In genomic region chr11:12108875-12109453, GRCh38 we compare ENCODE assay signal across 17 cellular contexts. TPM values are rescaled to one million over a fixed set of nuclear protein-coding genes. Genes with fewer than 3 reads are reported as not detected.
A peak's percentile ranks its signal among the peaks of the same experiment; 100 is the strongest.
DNase-seq lines count a peak whose midpoint lies in the region; ATAC-seq and TF ChIP-seq lines count a peak whose summit lies in the region.
"Had no signal": no experiment of that assay in that cellular context is flagged by ENCODE, and none has a peak within 500 bp of the region (broad histone marks: within the 10 kb centered on the region; RNA-seq: fewer than 3 reads in every experiment).

No MANE protein-coding gene starts in this region.

- no peaks in the 10 kb centered on the region for H4K20me1 ChIP-seq in mammary epithelial cell (ENCODE audit: insufficient read depth, low read length)

- DNase-seq in mammary epithelial cell = peak; percentile 26
- no peak for DNase-seq in MCF 10A (ENCODE audit: unreplicated experiment)
- DNase-seq in T-helper 17 cell = no peak
- DNase-seq in immature natural killer cell = no peak
- DNase-seq in type B pancreatic cell (ENCODE audit: extremely low spot score, unreplicated experiment) = no peak
- no peak for DNase-seq in NOMO-1 treated with dmso at 0.1 percent for 144 hours (lab: John Stamatoyannopoulos, UW; ENCODE audit: unreplicated experiment)
- no peak for DNase-seq in DMS 273 treated with DMSO at 0.1 percent for 48 hours (lab: John Stamatoyannopoulos, UW)
- DNase-seq: amniotic stem cell, BE2C, cerebellar nuclear complex, endodermal cell, NCI-H1930, NCI-H524 treated with DMSO at 0.1 percent for 48 hours, tibial artery had no signal

- H3K9me3 ChIP-seq in mammary epithelial cell (replicated peaks; ENCODE audit: insufficient read depth, low read length) = no peaks in the 10 kb centered on the region
- H3K9me3 ChIP-seq in T-helper 17 cell (ENCODE audit: control insufficient read depth, low read length, poor library complexity, severe bottlenecking) = no peaks in the 10 kb centered on the region
- H3K9me3 ChIP-seq: BE2C, tibial artery had no signal

- H3K36me3 ChIP-seq in mammary epithelial cell (ENCODE audit: insufficient read depth, low read length) = peaks cover 2% of the 10 kb centered on the region
- H3K36me3 ChIP-seq: BE2C, tibial artery had no signal

- peaks cover 33% of the 10 kb centered on the region for H3K4me1 ChIP-seq in mammary epithelial cell (ENCODE audit: insufficient read depth, low read length)
- H3K4me1 ChIP-seq: BE2C had no signal

- H3K36me3 Mint-ChIP-seq in MCF 10A (ENCODE audit: insufficient read depth, unreplicated experiment) (peaks cover 12% of the 10 kb centered on the region), T-helper 17 cell (ENCODE audit: low read depth) (no peaks in the 10 kb centered on the region), immature natural killer cell (no peaks in the 10 kb centered on the region), type B pancreatic cell (no peaks in the 10 kb centered on the region)

- H3K4me2 ChIP-seq in mammary epithelial cell (ENCODE audit: insufficient read depth, low read depth, low read length) = no peak overlapping the region

- ATAC-seq in T-helper 17 cell (no peak), HG03439 (IDR thresholded peaks at IDR 0.05; ENCODE audit: unreplicated experiment) (no peak)
- ATAC-seq: HCT116, SK-N-SH treated with all-trans-retinoic acid at 6 μM for 48 hours had no signal

- dilution Hi-C loops in mammary epithelial cell (cut with HindIII; ENCODE audit: low sequenced_read_pairs) = no loop called here

- POLR2A ChIA-PET in MCF 10A (lab: Yijun Ruan, JAX) = interaction anchor here (1.3 to 7.2 kb wide), 6 partner anchors 10 to 73 kb away, joined by 5 to 79 read pairs (median 12); no protein-coding TSS in a partner anchor

- H3K4me3 Mint-ChIP-seq in MCF 10A (ENCODE audit: unreplicated experiment) (no peak overlapping the region), T-helper 17 cell (peak overlapping the region; percentile 45), immature natural killer cell (peak overlapping the region; percentile 11 to 82 (median 62)), type B pancreatic cell (peak overlapping the region; percentile 46)

- H3K27ac Mint-ChIP-seq in MCF 10A (ENCODE audit: low read depth, unreplicated experiment) (no peak overlapping the region), T-helper 17 cell (peak overlapping the region; percentile 76), immature natural killer cell (peak overlapping the region in 2 of 6 donors; percentile 18 to 26), type B pancreatic cell (no peak overlapping the region)
- H3K27ac Mint-ChIP-seq: endodermal cell had no signal

- H3K4me1 Mint-ChIP-seq in MCF 10A (ENCODE audit: insufficient read depth, unreplicated experiment) = peaks cover 30% of the 10 kb centered on the region
- peaks cover 35% of the 10 kb centered on the region for H3K4me1 Mint-ChIP-seq in T-helper 17 cell
- peaks cover 44 to 45% of the 10 kb centered on the region in 2 donors for H3K4me1 Mint-ChIP-seq in immature natural killer cell
- no peaks in the 10 kb centered on the region for H3K4me1 Mint-ChIP-seq in type B pancreatic cell (ENCODE audit: unreplicated experiment)

- WGBS in mammary epithelial cell (ENCODE audit: low coverage, missing lambda C conversion rate) = 89% methylated on average over 2 of the region's 2 CpGs

- no peaks in the 10 kb centered on the region for H3K9me3 Mint-ChIP-seq in MCF 10A (ENCODE audit: unreplicated experiment)
- H3K9me3 Mint-ChIP-seq in immature natural killer cell = no peaks in the 10 kb centered on the region
- H3K9me3 Mint-ChIP-seq in type B pancreatic cell = no peaks in the 10 kb centered on the region
- H3K9me3 Mint-ChIP-seq: endodermal cell had no signal

- intact Hi-C loops in mammary epithelial cell (cut with micrococcal nuclease) (no loop called here), MCF 10A (cut with micrococcal nuclease) (no loop called here)

- CTCF ChIA-PET in mammary epithelial cell (lab: Charles Lee; ENCODE audit: low non-redundant PET) (no interaction called here), MCF 10A (lab: Yijun Ruan, JAX) (interaction anchor here (0.9 to 2.4 kb wide), 11 partner anchors 13 to 172 kb away, joined by 3 to 11 read pairs (median 5); no protein-coding TSS in a partner anchor)

- H2AFZ ChIP-seq in mammary epithelial cell (ENCODE audit: low read depth, low read length) = no peak overlapping the region

- H3K27me3 ChIP-seq in mammary epithelial cell (ENCODE audit: insufficient read depth, low read length) = no peaks in the 10 kb centered on the region
- H3K27me3 ChIP-seq: BE2C, tibial artery had no signal

- no peak for TF ChIP-seq CTCF in mammary epithelial cell (conservative IDR thresholded peaks at IDR 0.05 in 1 of 2, IDR thresholded peaks at IDR 0.05 in 1 of 2; ENCODE audit: extremely low read depth in 1 of 2, insufficient read depth in 1 of 2, low read depth in 1 of 2, low read length in 2 of 2)
- no peak for TF ChIP-seq CTCF in MCF 10A (IDR thresholded peaks at IDR 0.05; ENCODE audit: unreplicated experiment)
- no peak for TF ChIP-seq CTCF in type B pancreatic cell (conservative IDR thresholded peaks at IDR 0.05)

- H3K27me3 Mint-ChIP-seq in MCF 10A (ENCODE audit: insufficient read depth, unreplicated experiment) (no peaks in the 10 kb centered on the region), T-helper 17 cell (no peaks in the 10 kb centered on the region), immature natural killer cell (ENCODE audit: low read depth in 3 of 3) (peaks cover 3 to 12% (median 10%) of the 10 kb centered on the region in 3 donors), type B pancreatic cell (peaks cover 69% of the 10 kb centered on the region)

- H3K4me3 ChIP-seq in mammary epithelial cell (replicated peaks in 1 of 3; ENCODE audit: insufficient read depth in 1 of 3, low read depth in 2 of 3, low read length in 3 of 3) = no peak overlapping the region

- H3K27ac ChIP-seq in mammary epithelial cell (ENCODE audit: insufficient read depth, low read depth, low read length) = peak overlapping the region; percentile 95

- peak overlapping the region; percentile 96 for H3K9ac ChIP-seq in mammary epithelial cell (ENCODE audit: insufficient read depth, low read length)

- peaks cover 34% of the 10 kb centered on the region for H3K79me2 ChIP-seq in mammary epithelial cell (ENCODE audit: insufficient read depth, low read length)

- no TSS peak for BruUV-seq in mammary epithelial cell (replicated peaks; lab: Mats Ljungman, UMichigan)
- BruUV-seq in MCF 10A (replicated peaks; lab: Mats Ljungman, UMichigan) = no TSS peak

- in situ Hi-C loops in mammary epithelial cell (cut with MboI; ENCODE audit: low sequenced_read_pairs in 2 of 2) = no loop called here

RNA-seq across cellular contexts. Expression of gene MICAL2, which starts 1.4 kb away (rescaled TPM):
- 100 to 1,000 TPM; 163 to 339 TPM for total RNA-seq in mammary epithelial cell
- 71.2 TPM for polyA plus RNA-seq in mammary epithelial cell
- polyA minus RNA-seq in mammary epithelial cell = 276 TPM
- 151 and 154 TPM in 2 replicates for total RNA-seq in MCF 10A (2022)
- 10 to 100 TPM; 52.0 to 66.9 TPM for total RNA-seq in T-helper 17 cell
- polyA plus RNA-seq in immature natural killer cell = 10 to 100 TPM in 2 of 3 donors, 1 to 10 TPM in 1; 7.0 to 35.0 (median 10.1) TPM
- 35.7 and 38.0 TPM in 2 replicates for total RNA-seq in type B pancreatic cell (ENCODE audit: low replicate concordance)
